Comparison of ENCODE assay signal across 1 cellular context in the genomic region with DNA sequence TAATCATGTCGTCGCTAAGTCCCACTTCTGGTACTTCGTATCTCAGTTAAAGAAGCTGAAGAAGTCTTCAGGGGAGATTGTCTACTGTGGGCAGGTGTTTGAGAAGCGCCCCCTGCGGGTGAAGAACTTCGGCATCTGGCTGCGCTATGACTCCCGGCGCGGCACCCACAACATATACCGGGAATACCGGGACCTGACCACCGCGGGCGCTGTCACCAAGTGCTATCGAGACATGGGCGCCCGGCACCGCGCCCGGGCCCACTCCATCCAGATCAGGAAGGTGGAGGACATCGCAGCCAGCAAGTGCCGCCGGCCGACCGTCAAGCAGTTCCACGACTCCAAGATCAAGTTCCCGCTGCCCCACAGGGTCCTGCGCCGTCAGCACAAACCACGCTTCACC.
TF ChIP-seq lines count a peak whose summit lies in the region.

No MANE protein-coding gene starts in this region.

TF ChIP-seq in H1, 55 proteins besides CTCF, POLR2A, EP300 and RAD21:
- no peak for TF ChIP-seq KDM5A (IDR thresholded peaks at IDR 0.05; ENCODE audit: low read length)
- no peak for TF ChIP-seq CHD2 (IDR thresholded peaks at IDR 0.05; ENCODE audit: low read length)
- TF ChIP-seq YY1 (IDR thresholded peaks at IDR 0.05; ENCODE audit: low read depth, low read length): 0 out of 2 replicates have a peak, but pooled peaks have one; percentile 4
